ENCODE assay signal across 8 cellular contexts in genomic region chr12:90423965-90424364, GRCh38.
"Had no signal": no experiment of that assay in that cellular context is flagged by ENCODE, and none has a peak within 500 bp of the region (broad histone marks: within the 10 kb centered on the region; RNA-seq: fewer than 3 reads in every experiment).

No MANE protein-coding gene starts in this region.

- H3K4me3 ChIP-seq: GM12878 had no signal

- ATAC-seq: GM12878 had no signal

- FAIRE-seq: G401.6, GM12878, GM12891, GM12892, GM18507, GM19239 had no signal

- DNase-seq: GDM1, GF-D8 had no signal
